Comparison of ENCODE assay signal across 1 cellular context in genomic region chr6:41200296-41200900, GRCh38.
TF ChIP-seq lines count a peak whose summit lies in the region.

No MANE protein-coding gene starts in this region.

TF ChIP-seq in K562, 482 proteins besides CTCF, POLR2A, EP300 and RAD21 (continues in another document):
- TF ChIP-seq MTA1 (IDR thresholded peaks at IDR 0.05; ENCODE audit: borderline replicate concordance) (0 out of 2 replicates have a peak, but pooled peaks have one; percentile 39), ILF3 (IDR thresholded peaks at IDR 0.05; ENCODE audit: borderline replicate concordance) (no peak), CUX1 (CRISPR knock-in tag; IDR thresholded peaks at IDR 0.05) (no peak), ELK1 (CRISPR knock-in tag; IDR thresholded peaks at IDR 0.05) (no peak), TEAD4 (IDR thresholded peaks at IDR 0.05; ENCODE audit: low read length) (peak; percentile 65), TEAD4 (CRISPR knock-in tag; IDR thresholded peaks at IDR 0.05; ENCODE audit: borderline replicate concordance) (no peak), HMGN3 (IDR thresholded peaks at IDR 0.05; ENCODE audit: borderline replicate concordance, extremely low read depth, insufficient read length, low read depth, low read length) (no peak), ARID3B (CRISPR knock-in tag; IDR thresholded peaks at IDR 0.05; ENCODE audit: borderline replicate concordance) (no peak), ZNF274 (IDR thresholded peaks at IDR 0.05; ENCODE audit: borderline replicate concordance, low read depth, low read length) (no peak), HDGF (IDR thresholded peaks at IDR 0.05) (no peak), POLR2G (IDR thresholded peaks at IDR 0.05; ENCODE audit: low read depth, low read length) (no peak), MTA3 (IDR thresholded peaks at IDR 0.05; ENCODE audit: borderline replicate concordance) (no peak), MAFF (IDR thresholded peaks at IDR 0.05; ENCODE audit: low read length) (peak; percentile 17; the same call in 1 of the 2 replicates), ETV1 (tag; conservative IDR thresholded peaks at IDR 0.05; ENCODE audit: low read depth) (peak; percentile 71), ZSCAN32 (CRISPR knock-in tag; IDR thresholded peaks at IDR 0.05) (peak; percentile 73; the same call in 1 of the 2 replicates), ATF3 (IDR thresholded peaks at IDR 0.05) (peak; percentile 93), ATF3 (CRISPR knock-in tag; conservative IDR thresholded peaks at IDR 0.05) (no peak), CEBPB (tag; IDR thresholded peaks at IDR 0.05) (peak; percentile 89), RBM22 (IDR thresholded peaks at IDR 0.05; ENCODE audit: low read depth, low read length, poor library complexity, severe bottlenecking) (no peak), SRSF1 (IDR thresholded peaks at IDR 0.05; ENCODE audit: low read depth, low read length) (no peak), ZNF589 (CRISPR knock-in tag; IDR thresholded peaks at IDR 0.05; ENCODE audit: low read depth) (peak; percentile 64; the same call in 1 of the 2 replicates), TBL1XR1 (IDR thresholded peaks at IDR 0.05; ENCODE audit: low read length in 2 of 2) (peak in 1 of 2 experiments; percentile 22; a peak in 1 of 4 replicates), TCF3 (CRISPR knock-in tag; IDR thresholded peaks at IDR 0.05) (peak; percentile 75), ZNF316 (IDR thresholded peaks at IDR 0.05) (peak; percentile 79), C11orf30 (IDR thresholded peaks at IDR 0.05; ENCODE audit: low read depth) (peak; percentile 63), HMGXB4 (CRISPR knock-in tag; IDR thresholded peaks at IDR 0.05) (no peak), CEBPG (CRISPR knock-in tag; IDR thresholded peaks at IDR 0.05) (peak; percentile 94), CEBPG (tag; conservative IDR thresholded peaks at IDR 0.05 in 1 of 2, IDR thresholded peaks at IDR 0.05 in 1 of 2) (peak; percentile 93 to 98), RFX1 (IDR thresholded peaks at IDR 0.05) (peak; percentile 87), SUPT5H (IDR thresholded peaks at IDR 0.05) (no peak), NCOR1 (IDR thresholded peaks at IDR 0.05) (peak; percentile 61; the same call in 1 of the 2 replicates), KLF6 (CRISPR knock-in tag; IDR thresholded peaks at IDR 0.05; ENCODE audit: borderline replicate concordance) (no peak), NFIC (IDR thresholded peaks at IDR 0.05) (no peak), CREB3 (tag; conservative IDR thresholded peaks at IDR 0.05; ENCODE audit: low read depth) (peak; percentile 46; the same call in 1 of the 2 replicates), HMBOX1 (IDR thresholded peaks at IDR 0.05) (peak; percentile 79), LEF1 (IDR thresholded peaks at IDR 0.05) (peak; percentile 51; the same call in 1 of the 2 replicates), ATF4 (CRISPR knock-in tag; IDR thresholded peaks at IDR 0.05) (peak; percentile 92), RB1 (IDR thresholded peaks at IDR 0.05; ENCODE audit: low read depth) (no peak), TAL1 (IDR thresholded peaks at IDR 0.05) (peak; percentile 69; the same call in 1 of the 2 replicates), ASH1L (IDR thresholded peaks at IDR 0.05; ENCODE audit: borderline replicate concordance, low read depth, partially characterized antibody) (no peak), MYC (IDR thresholded peaks at IDR 0.05; ENCODE audit: low read depth, low read length) (peak; percentile 33; the same call in 1 of the 2 replicates), MYC (CRISPR knock-in tag; IDR thresholded peaks at IDR 0.05; ENCODE audit: borderline replicate concordance, low read depth) (no peak), DMBX1 (CRISPR knock-in tag; IDR thresholded peaks at IDR 0.05; ENCODE audit: borderline replicate concordance) (peak; percentile 22; the same call in 1 of the 2 replicates), USF1 (CRISPR knock-in tag; IDR thresholded peaks at IDR 0.05) (no peak), RCOR1 (IDR thresholded peaks at IDR 0.05; ENCODE audit: borderline replicate concordance in 1 of 2, low read depth in 2 of 2, low read length in 2 of 2) (peak in 1 of 2 experiments; percentile 73; a peak in 2 of 4 replicates), TARDBP (IDR thresholded peaks at IDR 0.05) (no peak), ZNF311 (CRISPR knock-in tag; IDR thresholded peaks at IDR 0.05) (no peak), U2AF1 (optimal IDR thresholded peaks at IDR 0.05; ENCODE audit: low read depth, low read length) (no peak), EHMT2 (IDR thresholded peaks at IDR 0.05) (no peak), PRPF4 (IDR thresholded peaks at IDR 0.05; ENCODE audit: insufficient read depth, low read depth, low read length, poor library complexity, severe bottlenecking) (no peak), ZNF280B (CRISPR knock-in tag; IDR thresholded peaks at IDR 0.05) (no peak)
